In genomic region chr7:94205529-94205928, GRCh38 we compare ENCODE assay signal across 1 cellular context.
TF ChIP-seq lines count a peak whose summit lies in the region.

No MANE protein-coding gene starts in this region.

TF ChIP-seq in IMR-90, 13 proteins besides CTCF, POLR2A, EP300 and RAD21 (continued from another document):
- TF ChIP-seq USF2 (IDR thresholded peaks at IDR 0.05; ENCODE audit: low read depth, low read length), result no peak
- no peak for TF ChIP-seq RCOR1 (IDR thresholded peaks at IDR 0.05; ENCODE audit: insufficient replicate concordance, low read length)
- TF ChIP-seq RFX5 (IDR thresholded peaks at IDR 0.05; ENCODE audit: low read depth, low read length), result no peak
